31 cellular contexts compared by ENCODE assay signal in the genomic region with DNA sequence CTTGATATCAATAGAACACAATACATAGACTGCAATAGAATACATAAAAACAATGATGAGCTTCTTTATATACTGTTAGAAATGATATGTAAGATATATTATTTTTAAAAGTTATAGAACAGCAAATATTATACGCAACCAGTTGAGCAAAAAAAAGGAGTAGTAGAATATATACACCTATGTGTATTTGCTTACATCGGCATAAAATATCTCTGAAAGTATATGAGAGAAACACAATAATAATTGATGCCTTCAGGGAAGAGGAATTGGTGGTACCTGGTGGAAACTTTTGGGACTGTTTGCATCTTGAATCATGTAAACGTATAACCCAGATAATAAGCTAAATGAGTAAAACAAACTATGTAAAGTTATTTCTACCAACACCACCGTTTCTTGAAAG.
"Had no signal": no experiment of that assay in that cellular context is flagged by ENCODE, and none has a peak within 500 bp of the region (broad histone marks: within the 10 kb centered on the region; RNA-seq: fewer than 3 reads in every experiment).

No MANE protein-coding gene starts in this region.

- ATAC-seq: natural killer cell; psoas muscle; right cardiac atrium; sciatic nerve; stimulated activated memory B cell treated with anti-CD40 and anti-IgM and Interleukin-4, amounts not matched to agents 10 μg/mL and 1 μg/mL and 100 μg/mL, for 72 hours; stimulated activated naive CD8-positive, alpha-beta T cell treated with anti-CD3 and anti-CD28 coated beads, Interleukin-15, amount 100 ng/mL, for 72 hours; stimulated activated naive CD8-positive, alpha-beta T cell treated with anti-CD3 and anti-CD28 coated beads, Interleukin-15, Interleukin-2, amounts not matched to agents 100 U/mL and 50 U/mL, for 24 hours; upper lobe of right lung had no signal

- H3K9ac ChIP-seq: neural progenitor cell, parathyroid adenoma had no signal

- H3K27ac Mint-ChIP-seq: natural killer cell; nephron; neural progenitor cell; progenitor cell of endocrine pancreas; stimulated activated memory B cell treated with anti-CD40 and anti-IgM and Interleukin-4, amounts not matched to agents 10 μg/mL and 1 μg/mL and 100 μg/mL, for 72 hours; stimulated activated naive CD8-positive, alpha-beta T cell treated with anti-CD3 and anti-CD28 coated beads, Interleukin-15, amount 100 ng/mL, for 72 hours; type B pancreatic cell had no signal

- H3K27me3 Mint-ChIP-seq: progenitor cell of endocrine pancreas; stimulated activated naive CD8-positive, alpha-beta T cell treated with anti-CD3 and anti-CD28 coated beads, Interleukin-15, amount 100 ng/mL, for 72 hours; type B pancreatic cell had no signal

- H3K79me2 ChIP-seq: parathyroid adenoma had no signal

- H3K4me1 Mint-ChIP-seq: natural killer cell; nephron; stimulated activated memory B cell treated with anti-CD40 and anti-IgM and Interleukin-4, amounts not matched to agents 10 μg/mL and 1 μg/mL and 100 μg/mL, for 72 hours; stimulated activated naive CD8-positive, alpha-beta T cell treated with anti-CD3 and anti-CD28 coated beads, Interleukin-15, amount 100 ng/mL, for 72 hours had no signal

- H2AFZ ChIP-seq: neural progenitor cell, parathyroid adenoma had no signal

- H3K4me3 ChIP-seq: neural progenitor cell, ovary, psoas muscle, skin epidermis, smooth muscle cell, spleen, suprapubic skin, testis, tibial artery, transverse colon, upper lobe of right lung, uterus had no signal

- H3K36me3 ChIP-seq: neural progenitor cell, ovary, spleen, suprapubic skin, tibial artery, transverse colon, upper lobe of right lung, uterus had no signal

- H3K9me3 Mint-ChIP-seq: stimulated activated memory B cell treated with anti-CD40 and anti-IgM and Interleukin-4, amounts not matched to agents 10 μg/mL and 1 μg/mL and 100 μg/mL, for 72 hours had no signal

- H3K4me1 ChIP-seq: neural progenitor cell, parathyroid adenoma, psoas muscle, spleen, suprapubic skin, testis, transverse colon, uterus had no signal

- H3K4me2 ChIP-seq: neural progenitor cell, smooth muscle cell had no signal

- H3K4me3 Mint-ChIP-seq: natural killer cell; nephron; neural progenitor cell; stimulated activated memory B cell treated with anti-CD40 and anti-IgM and Interleukin-4, amounts not matched to agents 10 μg/mL and 1 μg/mL and 100 μg/mL, for 72 hours; stimulated activated naive CD8-positive, alpha-beta T cell treated with anti-CD3 and anti-CD28 coated beads, Interleukin-15, amount 100 ng/mL, for 72 hours; type B pancreatic cell had no signal

- H3K36me3 Mint-ChIP-seq: natural killer cell; neural progenitor cell; stimulated activated memory B cell treated with anti-CD40 and anti-IgM and Interleukin-4, amounts not matched to agents 10 μg/mL and 1 μg/mL and 100 μg/mL, for 72 hours had no signal

- DNase-seq: natural killer cell; occipital lobe; ovary; posterior cingulate gyrus; psoas muscle; right cardiac atrium; spleen; stimulated activated CD4-positive, alpha-beta T cell treated with anti-CD3 and anti-CD28 coated beads, Interleukin-12 subunit alpha, Interleukin-12 subunit beta, amount 100 ng/mL, for 4 hours; stimulated activated CD4-positive, alpha-beta T cell treated with anti-CD3 and anti-CD28 coated beads, Interleukin-1b, Interleukin-23, amount 100 ng/mL, for 48 hours; stimulated activated CD4-positive, alpha-beta T cell treated with anti-CD3 and anti-CD28 coated beads, Interleukin-4, amount 100 ng/mL, for 1 hour; stimulated activated CD4-positive, alpha-beta T cell treated with anti-CD3 and anti-CD28 coated beads, Interleukin-4, amount 100 ng/mL, for 4 hours; stimulated activated CD8-positive, alpha-beta memory T cell treated with anti-CD3 and anti-CD28 coated beads, Interleukin-4, amount 100 ng/mL, for 48 hours; stimulated activated naive CD4-positive, alpha-beta T cell; stimulated activated naive CD8-positive, alpha-beta T cell treated with anti-CD3 and anti-CD28 coated beads, Interleukin-15, amount 100 ng/mL, for 72 hours; stimulated activated naive CD8-positive, alpha-beta T cell treated with anti-CD3 and anti-CD28 coated beads, Interleukin-15, Interleukin-2, amounts not matched to agents 100 U/mL and 50 U/mL, for 24 hours; substantia nigra; testis; tibial artery; transverse colon; upper lobe of right lung; uterus had no signal

- H3K9me3 ChIP-seq: ovary, psoas muscle, suprapubic skin, testis, tibial artery, upper lobe of right lung, uterus had no signal

- H3K27me3 ChIP-seq: neural progenitor cell, ovary, spleen, suprapubic skin, testis, tibial artery, transverse colon, upper lobe of right lung, uterus had no signal

- H3K27ac ChIP-seq: neural progenitor cell, ovary, parathyroid adenoma, psoas muscle, skin epidermis, spleen, suprapubic skin, testis, tibial artery, transverse colon, upper lobe of right lung, uterus had no signal
